In the genomic region with DNA sequence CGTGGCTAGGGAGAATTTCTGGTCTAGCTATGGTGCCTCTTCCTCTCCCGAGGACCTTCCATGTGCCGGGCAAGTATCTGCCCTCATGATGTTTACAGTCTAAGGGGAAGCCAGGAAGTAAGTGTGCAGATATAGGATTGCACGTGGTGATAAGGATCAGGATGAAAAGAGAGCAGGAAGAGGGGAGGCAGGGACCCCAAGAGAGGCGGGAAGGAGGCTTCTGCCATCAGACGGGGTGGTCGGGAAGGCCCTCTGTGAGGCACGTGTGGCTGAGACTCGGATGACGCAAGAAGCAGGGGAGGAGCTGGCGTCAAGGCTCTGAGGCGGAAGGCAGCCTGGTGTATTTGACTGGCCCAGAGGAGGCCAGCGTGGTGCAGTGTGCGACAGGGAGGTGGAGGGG, we compare ENCODE assay signal across 1 cellular context.
TF ChIP-seq lines count a peak whose summit lies in the region.

No MANE protein-coding gene starts in this region.

TF ChIP-seq in GM23338, 12 proteins besides CTCF, POLR2A, EP300 and RAD21 (continued from another document):
- TF ChIP-seq, protein P1, sequence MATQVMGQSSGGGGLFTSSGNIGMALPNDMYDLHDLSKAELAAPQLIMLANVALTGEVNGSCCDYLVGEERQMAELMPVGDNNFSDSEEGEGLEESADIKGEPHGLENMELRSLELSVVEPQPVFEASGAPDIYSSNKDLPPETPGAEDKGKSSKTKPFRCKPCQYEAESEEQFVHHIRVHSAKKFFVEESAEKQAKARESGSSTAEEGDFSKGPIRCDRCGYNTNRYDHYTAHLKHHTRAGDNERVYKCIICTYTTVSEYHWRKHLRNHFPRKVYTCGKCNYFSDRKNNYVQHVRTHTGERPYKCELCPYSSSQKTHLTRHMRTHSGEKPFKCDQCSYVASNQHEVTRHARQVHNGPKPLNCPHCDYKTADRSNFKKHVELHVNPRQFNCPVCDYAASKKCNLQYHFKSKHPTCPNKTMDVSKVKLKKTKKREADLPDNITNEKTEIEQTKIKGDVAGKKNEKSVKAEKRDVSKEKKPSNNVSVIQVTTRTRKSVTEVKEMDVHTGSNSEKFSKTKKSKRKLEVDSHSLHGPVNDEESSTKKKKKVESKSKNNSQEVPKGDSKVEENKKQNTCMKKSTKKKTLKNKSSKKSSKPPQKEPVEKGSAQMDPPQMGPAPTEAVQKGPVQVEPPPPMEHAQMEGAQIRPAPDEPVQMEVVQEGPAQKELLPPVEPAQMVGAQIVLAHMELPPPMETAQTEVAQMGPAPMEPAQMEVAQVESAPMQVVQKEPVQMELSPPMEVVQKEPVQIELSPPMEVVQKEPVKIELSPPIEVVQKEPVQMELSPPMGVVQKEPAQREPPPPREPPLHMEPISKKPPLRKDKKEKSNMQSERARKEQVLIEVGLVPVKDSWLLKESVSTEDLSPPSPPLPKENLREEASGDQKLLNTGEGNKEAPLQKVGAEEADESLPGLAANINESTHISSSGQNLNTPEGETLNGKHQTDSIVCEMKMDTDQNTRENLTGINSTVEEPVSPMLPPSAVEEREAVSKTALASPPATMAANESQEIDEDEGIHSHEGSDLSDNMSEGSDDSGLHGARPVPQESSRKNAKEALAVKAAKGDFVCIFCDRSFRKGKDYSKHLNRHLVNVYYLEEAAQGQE (IDR thresholded peaks at IDR 0.05; ENCODE audit: unreplicated experiment), result no peak
- TF ChIP-seq ZNF114 (CRISPR knock-in tag; IDR thresholded peaks at IDR 0.05) (no peak), CREB1 (CRISPR knock-in tag; IDR thresholded peaks at IDR 0.05; ENCODE audit: low read depth) (no peak), STAT1 (IDR thresholded peaks at IDR 0.05; ENCODE audit: unreplicated experiment) (no peak), ZNF331 (CRISPR knock-in tag; IDR thresholded peaks at IDR 0.05; ENCODE audit: low read depth) (no peak), NANOG (IDR thresholded peaks at IDR 0.05; ENCODE audit: borderline replicate concordance) (no peak), EZH2phosphoT487 (IDR thresholded peaks at IDR 0.05; ENCODE audit: unreplicated experiment) (no peak), JUNB (IDR thresholded peaks at IDR 0.05; ENCODE audit: unreplicated experiment) (no peak), EZH2 (IDR thresholded peaks at IDR 0.05; ENCODE audit: low read depth, unreplicated experiment) (no peak)
- TF ChIP-seq, protein P2, sequence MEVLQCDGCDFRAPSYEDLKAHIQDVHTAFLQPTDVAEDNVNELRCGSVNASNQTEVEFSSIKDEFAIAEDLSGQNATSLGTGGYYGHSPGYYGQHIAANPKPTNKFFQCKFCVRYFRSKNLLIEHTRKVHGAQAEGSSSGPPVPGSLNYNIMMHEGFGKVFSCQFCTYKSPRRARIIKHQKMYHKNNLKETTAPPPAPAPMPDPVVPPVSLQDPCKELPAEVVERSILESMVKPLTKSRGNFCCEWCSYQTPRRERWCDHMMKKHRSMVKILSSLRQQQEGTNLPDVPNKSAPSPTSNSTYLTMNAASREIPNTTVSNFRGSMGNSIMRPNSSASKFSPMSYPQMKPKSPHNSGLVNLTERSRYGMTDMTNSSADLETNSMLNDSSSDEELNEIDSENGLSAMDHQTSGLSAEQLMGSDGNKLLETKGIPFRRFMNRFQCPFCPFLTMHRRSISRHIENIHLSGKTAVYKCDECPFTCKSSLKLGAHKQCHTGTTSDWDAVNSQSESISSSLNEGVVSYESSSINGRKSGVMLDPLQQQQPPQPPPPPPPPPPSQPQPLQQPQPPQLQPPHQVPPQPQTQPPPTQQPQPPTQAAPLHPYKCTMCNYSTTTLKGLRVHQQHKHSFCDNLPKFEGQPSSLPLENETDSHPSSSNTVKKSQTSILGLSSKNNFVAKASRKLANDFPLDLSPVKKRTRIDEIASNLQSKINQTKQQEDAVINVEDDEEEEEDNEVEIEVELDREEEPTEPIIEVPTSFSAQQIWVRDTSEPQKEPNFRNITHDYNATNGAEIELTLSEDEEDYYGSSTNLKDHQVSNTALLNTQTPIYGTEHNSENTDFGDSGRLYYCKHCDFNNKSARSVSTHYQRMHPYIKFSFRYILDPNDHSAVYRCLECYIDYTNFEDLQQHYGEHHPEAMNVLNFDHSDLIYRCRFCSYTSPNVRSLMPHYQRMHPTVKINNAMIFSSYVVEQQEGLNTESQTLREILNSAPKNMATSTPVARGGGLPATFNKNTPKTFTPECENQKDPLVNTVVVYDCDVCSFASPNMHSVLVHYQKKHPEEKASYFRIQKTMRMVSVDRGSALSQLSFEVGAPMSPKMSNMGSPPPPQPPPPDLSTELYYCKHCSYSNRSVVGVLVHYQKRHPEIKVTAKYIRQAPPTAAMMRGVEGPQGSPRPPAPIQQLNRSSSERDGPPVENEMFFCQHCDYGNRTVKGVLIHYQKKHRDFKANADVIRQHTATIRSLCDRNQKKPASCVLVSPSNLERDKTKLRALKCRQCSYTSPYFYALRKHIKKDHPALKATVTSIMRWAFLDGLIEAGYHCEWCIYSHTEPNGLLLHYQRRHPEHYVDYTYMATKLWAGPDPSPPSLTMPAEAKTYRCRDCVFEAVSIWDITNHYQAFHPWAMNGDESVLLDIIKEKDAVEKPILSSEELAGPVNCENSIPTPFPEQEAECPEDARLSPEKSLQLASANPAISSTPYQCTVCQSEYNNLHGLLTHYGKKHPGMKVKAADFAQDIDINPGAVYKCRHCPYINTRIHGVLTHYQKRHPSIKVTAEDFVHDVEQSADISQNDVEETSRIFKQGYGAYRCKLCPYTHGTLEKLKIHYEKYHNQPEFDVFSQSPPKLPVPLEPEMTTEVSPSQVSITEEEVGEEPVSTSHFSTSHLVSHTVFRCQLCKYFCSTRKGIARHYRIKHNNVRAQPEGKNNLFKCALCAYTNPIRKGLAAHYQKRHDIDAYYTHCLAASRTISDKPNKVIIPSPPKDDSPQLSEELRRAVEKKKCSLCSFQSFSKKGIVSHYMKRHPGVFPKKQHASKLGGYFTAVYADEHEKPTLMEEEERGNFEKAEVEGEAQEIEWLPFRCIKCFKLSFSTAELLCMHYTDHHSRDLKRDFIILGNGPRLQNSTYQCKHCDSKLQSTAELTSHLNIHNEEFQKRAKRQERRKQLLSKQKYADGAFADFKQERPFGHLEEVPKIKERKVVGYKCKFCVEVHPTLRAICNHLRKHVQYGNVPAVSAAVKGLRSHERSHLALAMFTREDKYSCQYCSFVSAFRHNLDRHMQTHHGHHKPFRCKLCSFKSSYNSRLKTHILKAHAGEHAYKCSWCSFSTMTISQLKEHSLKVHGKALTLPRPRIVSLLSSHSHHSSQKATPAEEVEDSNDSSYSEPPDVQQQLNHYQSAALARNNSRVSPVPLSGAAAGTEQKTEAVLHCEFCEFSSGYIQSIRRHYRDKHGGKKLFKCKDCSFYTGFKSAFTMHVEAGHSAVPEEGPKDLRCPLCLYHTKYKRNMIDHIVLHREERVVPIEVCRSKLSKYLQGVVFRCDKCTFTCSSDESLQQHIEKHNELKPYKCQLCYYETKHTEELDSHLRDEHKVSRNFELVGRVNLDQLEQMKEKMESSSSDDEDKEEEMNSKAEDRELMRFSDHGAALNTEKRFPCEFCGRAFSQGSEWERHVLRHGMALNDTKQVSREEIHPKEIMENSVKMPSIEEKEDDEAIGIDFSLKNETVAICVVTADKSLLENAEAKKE (CRISPR knock-in tag; IDR thresholded peaks at IDR 0.05), result no peak
- TF ChIP-seq, protein P3, sequence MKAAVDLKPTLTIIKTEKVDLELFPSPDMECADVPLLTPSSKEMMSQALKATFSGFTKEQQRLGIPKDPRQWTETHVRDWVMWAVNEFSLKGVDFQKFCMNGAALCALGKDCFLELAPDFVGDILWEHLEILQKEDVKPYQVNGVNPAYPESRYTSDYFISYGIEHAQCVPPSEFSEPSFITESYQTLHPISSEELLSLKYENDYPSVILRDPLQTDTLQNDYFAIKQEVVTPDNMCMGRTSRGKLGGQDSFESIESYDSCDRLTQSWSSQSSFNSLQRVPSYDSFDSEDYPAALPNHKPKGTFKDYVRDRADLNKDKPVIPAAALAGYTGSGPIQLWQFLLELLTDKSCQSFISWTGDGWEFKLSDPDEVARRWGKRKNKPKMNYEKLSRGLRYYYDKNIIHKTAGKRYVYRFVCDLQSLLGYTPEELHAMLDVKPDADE (IDR thresholded peaks at IDR 0.05), result no peak
